Comparison of ENCODE assay signal across 10 cellular contexts in genomic region chr1:169044971-169045370, GRCh38.
A peak's percentile ranks its signal among the peaks of the same experiment; 100 is the strongest.
DNase-seq lines count a peak whose midpoint lies in the region; ATAC-seq, FAIRE-seq and TF ChIP-seq lines count a peak whose summit lies in the region.
"Had no signal": no experiment of that assay in that cellular context is flagged by ENCODE, and none has a peak within 500 bp of the region (broad histone marks: within the 10 kb centered on the region; RNA-seq: fewer than 3 reads in every experiment).

No MANE protein-coding gene starts in this region.

- no peaks in the 10 kb centered on the region for H3K36me3 Mint-ChIP-seq in CD4-positive, alpha-beta T cell (ENCODE audit: low read depth)
- peaks cover 4% of the 10 kb centered on the region for H3K36me3 Mint-ChIP-seq in activated T-helper 1 cell treated with anti-CD3 and anti-CD28 coated beads, Interleukin-12 subunit alpha, Interleukin-12 subunit beta, Interleukin-2, Interleukin-4 antibody, amounts not matched to agents 30 ng/mL and 10 ng/mL and 1 ng/mL, durations not matched to agents 14 hours and 24 hours and 36 hours (ENCODE audit: low read depth)
- no peaks in the 10 kb centered on the region for H3K36me3 Mint-ChIP-seq in HFFc6 (ENCODE audit: low read depth)

- 63 to 73% methylated on average over 4 of the region's 4 CpGs for WGBS in thyroid gland, 2 donors

- no peaks in the 10 kb centered on the region for H3K27me3 ChIP-seq in CD4-positive, alpha-beta T cell (ENCODE audit: control insufficient read depth, insufficient read depth, low read length)
- H3K27me3 ChIP-seq in thyroid gland = no peaks in the 10 kb centered on the region
- H3K27me3 ChIP-seq: neutrophil had no signal

- POLR2A ChIA-PET in CD4-positive, alpha-beta T cell (lab: Charles Lee) = no interaction called here

- H3K36me3 ChIP-seq in thyroid gland = no peaks in the 10 kb centered on the region
- H3K36me3 ChIP-seq: neutrophil had no signal

- H3K9me3 ChIP-seq in CD4-positive, alpha-beta T cell (ENCODE audit: control insufficient read depth, low read length) = no peaks in the 10 kb centered on the region
- no peaks in the 10 kb centered on the region for H3K9me3 ChIP-seq in thyroid gland
- H3K9me3 ChIP-seq: neutrophil had no signal

- TF ChIP-seq POLR2A in thyroid gland (IDR thresholded peaks at IDR 0.05) = no peak

- TF ChIP-seq CTCF in CD4-positive, alpha-beta T cell (IDR thresholded peaks at IDR 0.05) = no peak
- no peak for TF ChIP-seq CTCF in HFFc6 (IDR thresholded peaks at IDR 0.05)
- no peak for TF ChIP-seq CTCF in thyroid gland (IDR thresholded peaks at IDR 0.05)

- CTCF ChIA-PET in CD4-positive, alpha-beta T cell (lab: Charles Lee) = no interaction called here

- DNase-seq in CD4-positive, alpha-beta T cell = no peak
- no peak for DNase-seq in activated T-helper 1 cell treated with anti-CD3 and anti-CD28 coated beads, Interleukin-12 subunit alpha, Interleukin-12 subunit beta, Interleukin-2, Interleukin-4 antibody, amounts not matched to agents 30 ng/mL and 10 ng/mL and 1 ng/mL, durations not matched to agents 14 hours and 24 hours and 36 hours (ENCODE audit: low spot score)
- DNase-seq in RCC 7860 (ENCODE audit: low spot score) (no peak), HFFc6 (no peak), thyroid gland (no peak)
- DNase-seq: NCI-H345 had no signal

- FAIRE-seq in RCC 7860 (lab: Jason Lieb, UNC) = no peak

- H3K4me1 Mint-ChIP-seq in CD4-positive, alpha-beta T cell (ENCODE audit: low read depth) = peaks cover 42% of the 10 kb centered on the region
- H3K4me1 Mint-ChIP-seq in activated T-helper 1 cell treated with anti-CD3 and anti-CD28 coated beads, Interleukin-12 subunit alpha, Interleukin-12 subunit beta, Interleukin-2, Interleukin-4 antibody, amounts not matched to agents 30 ng/mL and 10 ng/mL and 1 ng/mL, durations not matched to agents 14 hours and 24 hours and 36 hours (ENCODE audit: low read depth) = peaks cover 73% of the 10 kb centered on the region
- no peaks in the 10 kb centered on the region for H3K4me1 Mint-ChIP-seq in HFFc6 (ENCODE audit: low read depth)

- H3K4me1 ChIP-seq in thyroid gland = peaks cover 0 to 9% of the 10 kb centered on the region in 2 donors

- H3K27ac Mint-ChIP-seq in CD4-positive, alpha-beta T cell = peak overlapping the region; percentile 15
- H3K27ac Mint-ChIP-seq in activated T-helper 1 cell treated with anti-CD3 and anti-CD28 coated beads, Interleukin-12 subunit alpha, Interleukin-12 subunit beta, Interleukin-2, Interleukin-4 antibody, amounts not matched to agents 30 ng/mL and 10 ng/mL and 1 ng/mL, durations not matched to agents 14 hours and 24 hours and 36 hours = peak overlapping the region; percentile 86
- no peak overlapping the region for H3K27ac Mint-ChIP-seq in HFFc6

- H3K4me3 Mint-ChIP-seq in CD4-positive, alpha-beta T cell = peak overlapping the region; percentile 12
- peak overlapping the region; percentile 23 for H3K4me3 Mint-ChIP-seq in activated T-helper 1 cell treated with anti-CD3 and anti-CD28 coated beads, Interleukin-12 subunit alpha, Interleukin-12 subunit beta, Interleukin-2, Interleukin-4 antibody, amounts not matched to agents 30 ng/mL and 10 ng/mL and 1 ng/mL, durations not matched to agents 14 hours and 24 hours and 36 hours
- H3K4me3 Mint-ChIP-seq in HFFc6 = no peak overlapping the region

- intact Hi-C loops in CD4-positive, alpha-beta T cell (cut with DNase I, micrococcal nuclease) = no loop called here
- intact Hi-C loops in activated T-helper 1 cell treated with anti-CD3 and anti-CD28 coated beads, Interleukin-12 subunit alpha, Interleukin-12 subunit beta, Interleukin-2, Interleukin-4 antibody, amounts not matched to agents 30 ng/mL and 10 ng/mL and 1 ng/mL, durations not matched to agents 14 hours and 24 hours and 36 hours (cut with micrococcal nuclease) = no loop called here
- intact Hi-C loops in thyroid gland (cut with DNase I) = no loop called here

- no peak for ATAC-seq in CD4-positive, alpha-beta T cell (ENCODE audit: poor library complexity)
- ATAC-seq in GM19351 (IDR thresholded peaks at IDR 0.05; ENCODE audit: unreplicated experiment) (peak; percentile 35), HG03175 (IDR thresholded peaks at IDR 0.05; ENCODE audit: unreplicated experiment) (peak; percentile 42), HG02840 (IDR thresholded peaks at IDR 0.05; ENCODE audit: low FRiP score, unreplicated experiment) (no peak)

- H3K9me3 Mint-ChIP-seq in CD4-positive, alpha-beta T cell = no peaks in the 10 kb centered on the region
- peaks cover 17% of the 10 kb centered on the region for H3K9me3 Mint-ChIP-seq in activated T-helper 1 cell treated with anti-CD3 and anti-CD28 coated beads, Interleukin-12 subunit alpha, Interleukin-12 subunit beta, Interleukin-2, Interleukin-4 antibody, amounts not matched to agents 30 ng/mL and 10 ng/mL and 1 ng/mL, durations not matched to agents 14 hours and 24 hours and 36 hours
- no peaks in the 10 kb centered on the region for H3K9me3 Mint-ChIP-seq in HFFc6

- no peak overlapping the region for H3K27ac ChIP-seq in CD4-positive, alpha-beta T cell (ENCODE audit: low read depth, low read length)
- H3K27ac ChIP-seq in thyroid gland = no peak overlapping the region
- H3K27ac ChIP-seq: neutrophil had no signal

- H3K27me3 Mint-ChIP-seq in CD4-positive, alpha-beta T cell = no peaks in the 10 kb centered on the region
- H3K27me3 Mint-ChIP-seq in activated T-helper 1 cell treated with anti-CD3 and anti-CD28 coated beads, Interleukin-12 subunit alpha, Interleukin-12 subunit beta, Interleukin-2, Interleukin-4 antibody, amounts not matched to agents 30 ng/mL and 10 ng/mL and 1 ng/mL, durations not matched to agents 14 hours and 24 hours and 36 hours (ENCODE audit: insufficient read depth) = no peaks in the 10 kb centered on the region
- peaks cover 6% of the 10 kb centered on the region; the same call in 1 of the 2 replicates for H3K27me3 Mint-ChIP-seq in HFFc6 (ENCODE audit: insufficient read depth)

- H3K4me3 ChIP-seq in thyroid gland (replicated peaks in 1 of 3) = no peak overlapping the region

Comparison
In these comparisons a context has a peak if more than half of its experiments do, and no peak if none do; other contexts are left out.
1. ATAC-seq: peak in GM19351 (single experiment) and HG03175 (single experiment); none in CD4-positive, alpha-beta T cell (single experiment) and HG02840 (single experiment).